Comparison of ENCODE assay signal across 13 cellular contexts in the genomic region with DNA sequence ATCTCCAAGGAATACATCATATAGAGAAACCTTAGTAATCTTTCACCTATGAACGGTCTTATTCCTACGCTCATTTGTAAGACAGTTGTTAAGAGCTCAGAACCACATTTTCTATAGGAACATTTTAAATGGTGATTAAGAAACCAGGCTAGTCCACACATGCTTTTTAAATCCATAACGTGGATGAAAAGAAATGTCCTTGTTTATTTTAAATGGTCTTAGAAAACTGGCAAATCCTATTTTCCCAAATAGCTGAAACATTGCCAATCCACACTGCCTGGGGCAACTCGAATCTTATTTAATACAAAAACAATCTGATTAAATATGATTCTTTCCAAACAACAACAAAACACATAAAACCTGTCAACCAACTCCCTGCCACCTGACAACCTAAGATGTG. TPM values are rescaled to one million over a fixed set of nuclear protein-coding genes. Genes with fewer than 3 reads are reported as not detected.
DNase-seq lines count a peak whose midpoint lies in the region; ATAC-seq, FAIRE-seq and TF ChIP-seq lines count a peak whose summit lies in the region.
"Had no signal": no experiment of that assay in that cellular context is flagged by ENCODE, and none has a peak within 500 bp of the region (broad histone marks: within the 10 kb centered on the region; RNA-seq: fewer than 3 reads in every experiment).

No MANE protein-coding gene starts in this region.

- peaks cover 8% of the 10 kb centered on the region for H3K79me2 ChIP-seq in astrocyte (ENCODE audit: insufficient read depth, low read length)

- no peak for ATAC-seq in activated T-cell treated with anti-CD3 and anti-CD28 coated beads, Interleukin-2, amount 50 U/mL, for 72 hours (replicated peaks in 1 of 2)
- ATAC-seq in GM18858 (IDR thresholded peaks at IDR 0.05; ENCODE audit: unreplicated experiment) = no peak
- ATAC-seq in HG03280 (IDR thresholded peaks at IDR 0.05; ENCODE audit: unreplicated experiment) = no peak
- ATAC-seq: Panc1 had no signal

- no peak for TF ChIP-seq CTCF in astrocyte (IDR thresholded peaks at IDR 0.05; ENCODE audit: insufficient read depth, low read depth, low read length)
- no peak for TF ChIP-seq CTCF in fibroblast of the aortic adventitia (IDR thresholded peaks at IDR 0.05; ENCODE audit: insufficient read depth, low read length)
- TF ChIP-seq CTCF in suprapubic skin (IDR thresholded peaks at IDR 0.05) = no peak
- no peak for TF ChIP-seq CTCF in endodermal cell (conservative IDR thresholded peaks at IDR 0.05)

- TF ChIP-seq EP300 in suprapubic skin (IDR thresholded peaks at IDR 0.05) = no peak

- no peak for DNase-seq in activated T-cell treated with anti-CD3 and anti-CD28 coated beads, Interleukin-2, amount 50 U/mL, for 72 hours
- no peak for DNase-seq in activated T-cell treated with anti-CD3 and anti-CD28 coated beads, Interleukin-2, amount 50 U/mL, for 24 hours
- no peak for DNase-seq in astrocyte (ENCODE audit: low read depth)
- peak; percentile 64 for DNase-seq in fibroblast of the aortic adventitia (ENCODE audit: low read depth)
- DNase-seq in suprapubic skin (ENCODE audit: low spot score in 2 of 2) = no peak
- DNase-seq in endodermal cell = no peak
- DNase-seq: activated CD4-positive, alpha-beta T cell treated with anti-CD3 and anti-CD28 coated beads, Interleukin-2, amount 50 U/mL, for 1 hour; effector memory CD8-positive, alpha-beta T cell; NCI-H446 had no signal

- H3K4me3 Mint-ChIP-seq in activated T-cell treated with anti-CD3 and anti-CD28 coated beads, Interleukin-2, amount 50 U/mL, for 72 hours = no peak overlapping the region
- H3K4me3 Mint-ChIP-seq in activated T-cell treated with anti-CD3 and anti-CD28 coated beads, Interleukin-2, amount 50 U/mL, for 24 hours = no peak overlapping the region
- no peak overlapping the region for H3K4me3 Mint-ChIP-seq in astrocyte (ENCODE audit: unreplicated experiment)
- H3K4me3 Mint-ChIP-seq in endodermal cell = no peak overlapping the region

- peaks cover 37% of the 10 kb centered on the region for H3K4me1 Mint-ChIP-seq in activated T-cell treated with anti-CD3 and anti-CD28 coated beads, Interleukin-2, amount 50 U/mL, for 72 hours (ENCODE audit: low read depth)
- peaks cover 41% of the 10 kb centered on the region for H3K4me1 Mint-ChIP-seq in activated T-cell treated with anti-CD3 and anti-CD28 coated beads, Interleukin-2, amount 50 U/mL, for 24 hours (ENCODE audit: low read depth)
- H3K4me1 Mint-ChIP-seq in astrocyte (ENCODE audit: low read depth, unreplicated experiment) = peaks cover 23% of the 10 kb centered on the region
- H3K4me1 Mint-ChIP-seq in endodermal cell = peaks cover 12% of the 10 kb centered on the region

- no peaks in the 10 kb centered on the region for H3K27me3 Mint-ChIP-seq in activated T-cell treated with anti-CD3 and anti-CD28 coated beads, Interleukin-2, amount 50 U/mL, for 72 hours (ENCODE audit: low read depth)
- no peaks in the 10 kb centered on the region for H3K27me3 Mint-ChIP-seq in activated T-cell treated with anti-CD3 and anti-CD28 coated beads, Interleukin-2, amount 50 U/mL, for 24 hours
- H3K27me3 Mint-ChIP-seq in astrocyte (ENCODE audit: low read depth, unreplicated experiment) (no peaks in the 10 kb centered on the region), endodermal cell (ENCODE audit: insufficient read depth) (no peaks in the 10 kb centered on the region)
- H3K27me3 Mint-ChIP-seq: effector memory CD8-positive, alpha-beta T cell had no signal

- no peak overlapping the region for H3K9ac ChIP-seq in astrocyte (ENCODE audit: low read length)
- H3K9ac ChIP-seq in endodermal cell (ENCODE audit: extremely low read depth, low read length, poor library complexity, severe bottlenecking) = no peak overlapping the region

- H3K4me2 ChIP-seq in astrocyte (ENCODE audit: low read length) = no peak overlapping the region

- H3K36me3 Mint-ChIP-seq in activated T-cell treated with anti-CD3 and anti-CD28 coated beads, Interleukin-2, amount 50 U/mL, for 72 hours (ENCODE audit: insufficient read depth in 2 of 2) = peaks cover 4 to 8% of the 10 kb centered on the region in 2 donors
- H3K36me3 Mint-ChIP-seq in activated T-cell treated with anti-CD3 and anti-CD28 coated beads, Interleukin-2, amount 50 U/mL, for 24 hours (ENCODE audit: low read depth) = peaks cover 29% of the 10 kb centered on the region
- H3K36me3 Mint-ChIP-seq in astrocyte (ENCODE audit: low read depth, unreplicated experiment) = peaks cover 4% of the 10 kb centered on the region
- H3K36me3 Mint-ChIP-seq in endodermal cell (ENCODE audit: low read depth) = peaks cover 3% of the 10 kb centered on the region

- no peaks in the 10 kb centered on the region for H4K20me1 ChIP-seq in astrocyte (ENCODE audit: insufficient read depth, low read length)

- H3K27ac Mint-ChIP-seq in activated T-cell treated with anti-CD3 and anti-CD28 coated beads, Interleukin-2, amount 50 U/mL, for 72 hours = peak overlapping the region; percentile 19
- H3K27ac Mint-ChIP-seq in activated T-cell treated with anti-CD3 and anti-CD28 coated beads, Interleukin-2, amount 50 U/mL, for 24 hours = no peak overlapping the region
- H3K27ac Mint-ChIP-seq in astrocyte (ENCODE audit: unreplicated experiment) = peak overlapping the region; percentile 55
- H3K27ac Mint-ChIP-seq in endodermal cell = no peak overlapping the region

- no peak overlapping the region for H3K27ac ChIP-seq in astrocyte (ENCODE audit: low read depth, low read length)
- H3K27ac ChIP-seq in suprapubic skin = peak overlapping the region; percentile 55
- no peak overlapping the region for H3K27ac ChIP-seq in endodermal cell (ENCODE audit: low read depth, low read length)

- TF ChIP-seq POLR2A in suprapubic skin (IDR thresholded peaks at IDR 0.05) = no peak

- H2AFZ ChIP-seq in astrocyte (ENCODE audit: low read depth, low read length) = no peak overlapping the region

- no peaks in the 10 kb centered on the region for H3K9me3 ChIP-seq in astrocyte (ENCODE audit: insufficient read depth, low read depth, low read length)
- H3K9me3 ChIP-seq in suprapubic skin = no peaks in the 10 kb centered on the region
- no peaks in the 10 kb centered on the region for H3K9me3 ChIP-seq in endodermal cell (ENCODE audit: control insufficient read depth, low read length)

- H3K27me3 ChIP-seq in astrocyte (ENCODE audit: insufficient read depth, low read length) (no peaks in the 10 kb centered on the region), suprapubic skin (no peaks in the 10 kb centered on the region), endodermal cell (ENCODE audit: control insufficient read depth, insufficient read depth, low read length, poor library complexity, severe bottlenecking) (no peaks in the 10 kb centered on the region)

- peak; percentile 39 for FAIRE-seq in astrocyte (lab: Jason Lieb, UNC)

- H3K36me3 ChIP-seq in astrocyte (ENCODE audit: insufficient read depth, low read length) (no peaks in the 10 kb centered on the region), suprapubic skin (no peaks in the 10 kb centered on the region), endodermal cell (ENCODE audit: control insufficient read depth, insufficient read depth, low read length) (no peaks in the 10 kb centered on the region)

- 39% methylated on average over 4 of the region's 4 CpGs for WGBS in suprapubic skin
- WGBS in endodermal cell (ENCODE audit: insufficient coverage in 1 of 2, insufficient read length in 1 of 2), 2 experiments = 93 to 100% methylated on average over 1 to 4 of the region's 4 CpGs

- peaks cover 2 to 3% of the 10 kb centered on the region in 2 donors for H3K9me3 Mint-ChIP-seq in activated T-cell treated with anti-CD3 and anti-CD28 coated beads, Interleukin-2, amount 50 U/mL, for 72 hours
- peaks cover 3% of the 10 kb centered on the region for H3K9me3 Mint-ChIP-seq in activated T-cell treated with anti-CD3 and anti-CD28 coated beads, Interleukin-2, amount 50 U/mL, for 24 hours
- H3K9me3 Mint-ChIP-seq in astrocyte (ENCODE audit: unreplicated experiment) = no peaks in the 10 kb centered on the region
- H3K9me3 Mint-ChIP-seq in endodermal cell = no peaks in the 10 kb centered on the region
- H3K9me3 Mint-ChIP-seq: effector memory CD8-positive, alpha-beta T cell had no signal

- H3K4me1 ChIP-seq in astrocyte (ENCODE audit: insufficient read depth, low read length) (peaks cover 18% of the 10 kb centered on the region), suprapubic skin (peaks cover 18% of the 10 kb centered on the region), endodermal cell (ENCODE audit: control insufficient read depth, insufficient read depth, low read length) (no peaks in the 10 kb centered on the region)

- no peak overlapping the region for H3K4me3 ChIP-seq in astrocyte (ENCODE audit: insufficient read depth, low read depth, low read length)
- H3K4me3 ChIP-seq in fibroblast of the aortic adventitia (ENCODE audit: low read depth, low read length) = no peak overlapping the region
- no peak overlapping the region for H3K4me3 ChIP-seq in suprapubic skin
- no peak overlapping the region for H3K4me3 ChIP-seq in endodermal cell (ENCODE audit: low read length)
- H3K4me3 ChIP-seq: lung had no signal

RNA-seq across cellular contexts. Expression of a gene that starts 23.7 kb away (rescaled TPM):
- 10 to 100 TPM; 25.6 to 31.0 TPM for total RNA-seq in activated T-cell treated with anti-CD3 and anti-CD28 coated beads, Interleukin-2, amount 50 U/mL, for 72 hours
- total RNA-seq in astrocyte (32.4 and 40.4 TPM in 2 replicates), fibroblast of the aortic adventitia (ENCODE audit: low replicate concordance) (34.6 and 73.3 TPM in 2 replicates), suprapubic skin (10 to 100 TPM; 35.8 to 42.5 (median 38.7) TPM), endodermal cell (10 to 100 TPM; 20.3 to 33.6 TPM)
- polyA plus RNA-seq in endodermal cell (2013, experiment 1 of 2) = 17.6 TPM
- polyA plus RNA-seq in endodermal cell (2013, experiment 2 of 2) = 13.4 TPM

RNA-seq across cellular contexts. Expression of a gene that starts 23.9 kb away (rescaled TPM):
- total RNA-seq in activated T-cell treated with anti-CD3 and anti-CD28 coated beads, Interleukin-2, amount 50 U/mL, for 72 hours = 10 to 100 TPM; 21.9 to 35.1 TPM
- total RNA-seq in astrocyte (21.4 and 25.2 TPM in 2 replicates), fibroblast of the aortic adventitia (ENCODE audit: low replicate concordance) (9.0 and 34.7 TPM in 2 replicates), suprapubic skin (10 to 100 TPM; 12.1 to 25.1 (median 15.1) TPM), endodermal cell (10 to 100 TPM; 22.7 to 31.7 TPM)
- 22.7 TPM for polyA plus RNA-seq in endodermal cell (2013, experiment 1 of 2)
- polyA plus RNA-seq in endodermal cell (2013, experiment 2 of 2) = 17.8 TPM

Comparison
In these comparisons a context has a peak if more than half of its experiments do, and no peak if none do; other contexts are left out.
1. H3K27ac Mint-ChIP-seq: peak in activated T-cell treated with anti-CD3 and anti-CD28 coated beads, Interleukin-2, amount 50 U/mL, for 72 hours (single experiment) and astrocyte (single experiment); none in activated T-cell treated with anti-CD3 and anti-CD28 coated beads, Interleukin-2, amount 50 U/mL, for 24 hours (single experiment) and endodermal cell (single experiment).